22 cellular contexts compared by ENCODE assay signal in genomic region chr16:22671301-22672076, GRCh38.
DNase-seq lines count a peak whose midpoint lies in the region; ATAC-seq, FAIRE-seq and TF ChIP-seq lines count a peak whose summit lies in the region.
"Had no signal": no experiment of that assay in that cellular context is flagged by ENCODE, and none has a peak within 500 bp of the region (broad histone marks: within the 10 kb centered on the region; RNA-seq: fewer than 3 reads in every experiment).

No MANE protein-coding gene starts in this region.

- POLR2A ChIA-PET in OCI-LY7 (lab: Charles Lee), result interaction anchor here (0.5 to 0.6 kb wide), 3 partner anchors 378 to 1097 kb away, joined by 3 to 4 read pairs (median 4); no protein-coding TSS in a partner anchor
- POLR2A ChIA-PET in H1 (lab: Charles Lee; ENCODE audit: partially characterized antibody), result no interaction called here

- no peak overlapping the region for H3K56ac ChIP-seq in H1 (replicated peaks; ENCODE audit: insufficient read length, low read depth, low read length)

- no peak overlapping the region for H4K91ac ChIP-seq in H1 (replicated peaks; ENCODE audit: insufficient read length, low read length)

- H3K4ac ChIP-seq in H1 (replicated peaks; ENCODE audit: insufficient read length, low read depth, low read length), result no peak overlapping the region

- H3K4me3 ChIP-seq in GM23248 (no peak overlapping the region), OCI-LY7 (ENCODE audit: low read depth, low read length, poor library complexity, severe bottlenecking) (no peak overlapping the region), H1 (ENCODE audit: extremely low read depth in 1 of 4, insufficient read depth in 2 of 4, low read depth in 3 of 4, low read length in 4 of 4) (no peak overlapping the region), neural progenitor cell (no peak overlapping the region), prostate gland (no peak overlapping the region)
- H3K4me3 ChIP-seq: pancreas, uterus had no signal

- no peaks in the 10 kb centered on the region for H3K4me1 Mint-ChIP-seq in neural progenitor cell
- H3K4me1 Mint-ChIP-seq: CD14-positive monocyte; central memory CD8-positive, alpha-beta T cell; naive thymus-derived CD8-positive, alpha-beta T cell had no signal

- no peak overlapping the region for H2AK5ac ChIP-seq in H1 (ENCODE audit: low read depth, low read length)

- peaks cover 37% of the 10 kb centered on the region for H3K27me3 ChIP-seq in GM23248 (replicated peaks; ENCODE audit: insufficient read depth)
- H3K27me3 ChIP-seq in H1 (replicated peaks in 1 of 4; ENCODE audit: control insufficient read depth in 3 of 4, extremely low read depth in 1 of 4, insufficient read depth in 3 of 4, low read length in 3 of 4), result 0 out of 7 replicates have a peak, but pooled peaks cover 0 to 2% (median 0%) of the 10 kb centered on the region in 4 experiments
- no peaks in the 10 kb centered on the region for H3K27me3 ChIP-seq in neural progenitor cell
- no peaks in the 10 kb centered on the region for H3K27me3 ChIP-seq in prostate gland (replicated peaks; ENCODE audit: insufficient read depth)
- H3K27me3 ChIP-seq: pancreas, uterus had no signal

- H3K27ac ChIP-seq in GM23248, result no peak overlapping the region
- H3K27ac ChIP-seq in OCI-LY7 (ENCODE audit: low read depth, low read length, poor library complexity, severe bottlenecking), result no peak overlapping the region
- H3K27ac ChIP-seq in H1 (ENCODE audit: low read depth, low read length), result no peak overlapping the region
- H3K27ac ChIP-seq in neural progenitor cell, result no peak overlapping the region
- no peak overlapping the region for H3K27ac ChIP-seq in prostate gland
- H3K27ac ChIP-seq: pancreas, uterus had no signal

- H4K20me1 ChIP-seq in GM23248 (ENCODE audit: insufficient read depth) (no peaks in the 10 kb centered on the region), OCI-LY7 (ENCODE audit: insufficient read depth, low read length) (no peaks in the 10 kb centered on the region), H1 (replicated peaks in 1 of 2; ENCODE audit: control insufficient read depth in 1 of 2, insufficient read depth in 2 of 2, low read length in 2 of 2) (no peaks in the 10 kb centered on the region), neural progenitor cell (ENCODE audit: low read depth) (no peaks in the 10 kb centered on the region)

- in situ Hi-C loops in GM23248 (cut with MboI), result no loop called here

- H3F3A ChIP-seq in GM23248 (ENCODE audit: insufficient read depth) (no peaks in the 10 kb centered on the region), neural progenitor cell (ENCODE audit: low read depth) (peaks cover 3% of the 10 kb centered on the region)

- no peak overlapping the region for H3K18ac ChIP-seq in H1 (ENCODE audit: extremely low read depth, low read length)

- no peaks in the 10 kb centered on the region for H3K27me3 Mint-ChIP-seq in neural progenitor cell (ENCODE audit: insufficient read depth, low read depth)
- H3K27me3 Mint-ChIP-seq: central memory CD8-positive, alpha-beta T cell had no signal

- no peak overlapping the region for H2BK5ac ChIP-seq in H1 (ENCODE audit: low read depth, low read length)

- TF ChIP-seq RAD21 in H1 (IDR thresholded peaks at IDR 0.05 in 1 of 2, conservative IDR thresholded peaks at IDR 0.05 in 1 of 2; ENCODE audit: low read depth in 2 of 2, low read length in 2 of 2), result no peak

- no peak overlapping the region for H3K4me2 ChIP-seq in GM23248 (ENCODE audit: unreplicated experiment)
- no peak overlapping the region for H3K4me2 ChIP-seq in OCI-LY7 (ENCODE audit: low read length)
- 0 out of 4 replicates have a peak overlapping the region, but pooled peaks of 1 of the 2 experiments have one; percentile 25 for H3K4me2 ChIP-seq in H1 (ENCODE audit: insufficient read depth in 1 of 2, low read depth in 2 of 2, low read length in 2 of 2)
- no peak overlapping the region for H3K4me2 ChIP-seq in neural progenitor cell

- no peaks in the 10 kb centered on the region for H3K9me3 Mint-ChIP-seq in neural progenitor cell
- H3K9me3 Mint-ChIP-seq: activated naive CD4-positive, alpha-beta T cell treated with anti-CD3 and anti-CD28 coated beads for 36 hours; activated T-cell treated with anti-CD3 and anti-CD28 coated beads, Interleukin-2, amount 50 U/mL, for 72 hours; CD14-positive monocyte; central memory CD8-positive, alpha-beta T cell; naive thymus-derived CD8-positive, alpha-beta T cell had no signal

- no peaks in the 10 kb centered on the region for H3K36me3 Mint-ChIP-seq in neural progenitor cell
- H3K36me3 Mint-ChIP-seq: CD14-positive monocyte; naive thymus-derived CD8-positive, alpha-beta T cell had no signal

- no peak overlapping the region for H3K27ac Mint-ChIP-seq in neural progenitor cell
- H3K27ac Mint-ChIP-seq: activated naive CD4-positive, alpha-beta T cell treated with anti-CD3 and anti-CD28 coated beads for 36 hours; activated T-cell treated with anti-CD3 and anti-CD28 coated beads, Interleukin-2, amount 50 U/mL, for 72 hours; CD14-positive monocyte; naive thymus-derived CD8-positive, alpha-beta T cell had no signal

- no peak for ATAC-seq in GM21723 (IDR thresholded peaks at IDR 0.05; ENCODE audit: unreplicated experiment)
- ATAC-seq: left colon; naive thymus-derived CD8-positive, alpha-beta T cell; sciatic nerve had no signal

- TF ChIP-seq POLR2A in H1 (IDR thresholded peaks at IDR 0.05; ENCODE audit: control extremely low read depth in 1 of 2, low read depth in 2 of 2, low read length in 2 of 2) (no peak), prostate gland (IDR thresholded peaks at IDR 0.05) (no peak)

- no peak overlapping the region for H2AFZ ChIP-seq in GM23248
- H2AFZ ChIP-seq in OCI-LY7 (ENCODE audit: low read length), result peak overlapping the region; percentile 74; the same call in 1 of the 2 replicates
- no peak overlapping the region for H2AFZ ChIP-seq in H1 (ENCODE audit: low read length)
- peak overlapping the region; percentile 22 for H2AFZ ChIP-seq in neural progenitor cell (replicated peaks)

- H3K23me2 ChIP-seq in H1 (ENCODE audit: low read depth, low read length), result no peaks in the 10 kb centered on the region

- no peak overlapping the region for H2BK120ac ChIP-seq in H1 (replicated peaks; ENCODE audit: low read depth, low read length)

- H4K8ac ChIP-seq in H1 (ENCODE audit: extremely low read depth, insufficient read depth, low read length), result no peak overlapping the region

- H4K5ac ChIP-seq in H1 (ENCODE audit: insufficient read length, low read depth, low read length), result no peak overlapping the region

- no peak overlapping the region for H2BK15ac ChIP-seq in H1 (ENCODE audit: low read length)

- no peaks in the 10 kb centered on the region for H3K36me3 ChIP-seq in GM23248 (ENCODE audit: low read depth)
- no peaks in the 10 kb centered on the region for H3K36me3 ChIP-seq in OCI-LY7 (ENCODE audit: insufficient read depth, low read length)
- H3K36me3 ChIP-seq in H1 (ENCODE audit: control insufficient read depth in 2 of 4, insufficient read depth in 4 of 4, low read length in 3 of 4), result no peaks in the 10 kb centered on the region
- no peaks in the 10 kb centered on the region for H3K36me3 ChIP-seq in neural progenitor cell
- H3K36me3 ChIP-seq in prostate gland, result no peaks in the 10 kb centered on the region
- H3K36me3 ChIP-seq: pancreas, uterus had no signal

- no TSS peak for BruUV-seq in OCI-LY7 (replicated peaks; lab: Mats Ljungman, UMichigan)

- no peaks in the 10 kb centered on the region for H3K9me3 ChIP-seq in GM23248 (ENCODE audit: low read depth)
- no peaks in the 10 kb centered on the region for H3K9me3 ChIP-seq in OCI-LY7 (ENCODE audit: low read length)
- peaks cover 0 to 4% of the 10 kb centered on the region in 2 experiments; a peak in 1 of 4 replicates for H3K9me3 ChIP-seq in H1 (ENCODE audit: insufficient read depth in 2 of 2, low read depth in 1 of 2, low read length in 1 of 2)
- no peaks in the 10 kb centered on the region for H3K9me3 ChIP-seq in neural progenitor cell (ENCODE audit: low read depth)
- H3K9me3 ChIP-seq in prostate gland, result no peaks in the 10 kb centered on the region
- H3K9me3 ChIP-seq: pancreas, uterus had no signal

- H3K4me3 Mint-ChIP-seq in neural progenitor cell, result no peak overlapping the region
- H3K4me3 Mint-ChIP-seq: activated naive CD4-positive, alpha-beta T cell treated with anti-CD3 and anti-CD28 coated beads for 36 hours; activated T-cell treated with anti-CD3 and anti-CD28 coated beads, Interleukin-2, amount 50 U/mL, for 72 hours; CD14-positive monocyte; central memory CD8-positive, alpha-beta T cell; naive thymus-derived CD8-positive, alpha-beta T cell had no signal

- H2BK12ac ChIP-seq in H1 (ENCODE audit: low read depth, low read length), result peak overlapping the region; percentile 81; the same call in 1 of the 2 replicates

- FAIRE-seq in H1 (lab: Jason Lieb, UNC), result no peak
- FAIRE-seq: pancreas had no signal

- H3K9me2 ChIP-seq in GM23248 (ENCODE audit: insufficient read depth) (no peaks in the 10 kb centered on the region), OCI-LY7 (ENCODE audit: insufficient read depth, low read length) (no peaks in the 10 kb centered on the region)

- peak; percentile 47 for DNase-seq in GM23248
- DNase-seq in OCI-LY7 (ENCODE audit: low spot score), result no peak
- peak in 1 of 2 experiments; percentile 48 for DNase-seq in H1 (ENCODE audit: low read depth in 1 of 2, low spot score in 2 of 2)
- peak; percentile 47 for DNase-seq in neural progenitor cell (ENCODE audit: low spot score)
- no peak for DNase-seq in posterior cingulate gyrus
- DNase-seq in prostate gland (ENCODE audit: low spot score), result no peak
- no peak for DNase-seq in HK-2 (ENCODE audit: unreplicated experiment)
- DNase-seq: activated naive CD4-positive, alpha-beta T cell treated with anti-CD3 and anti-CD28 coated beads for 36 hours; GDM1; left colon; NCI-H1105 treated with DMSO at 0.1 percent for 48 hours; NCI-H226; NCI-H774; pancreas; T-helper 1 cell; uterus had no signal

- H3K14ac ChIP-seq in H1 (ENCODE audit: insufficient read length), result no peak overlapping the region

- H3K9ac ChIP-seq in GM23248, result no peak overlapping the region
- no peak overlapping the region for H3K9ac ChIP-seq in H1 (replicated peaks in 1 of 4; ENCODE audit: extremely low read depth in 1 of 4, low read depth in 3 of 4, low read length in 3 of 4)
- H3K9ac ChIP-seq in neural progenitor cell, result no peak overlapping the region

- H3K79me2 ChIP-seq in GM23248 (ENCODE audit: insufficient read depth) (no peaks in the 10 kb centered on the region), OCI-LY7 (ENCODE audit: insufficient read depth, low read depth, low read length) (no peaks in the 10 kb centered on the region), H1 (ENCODE audit: control insufficient read depth in 1 of 2, insufficient read depth in 2 of 2, low read length in 2 of 2) (no peaks in the 10 kb centered on the region), neural progenitor cell (ENCODE audit: low read depth) (no peaks in the 10 kb centered on the region)

- CTCF ChIA-PET in OCI-LY7 (lab: Charles Lee; ENCODE audit: unreplicated experiment), result no interaction called here
- CTCF ChIA-PET in H1 (lab: Charles Lee; ENCODE audit: partially characterized antibody), result interaction anchor here (0.7 to 1.2 kb wide), 3 partner anchors 8 to 692 kb away, joined by 3 read pairs; no protein-coding TSS in a partner anchor

- intact Hi-C loops in OCI-LY7 (cut with micrococcal nuclease; ENCODE audit: unreplicated experiment), result no loop called here
- intact Hi-C loops in posterior cingulate gyrus (cut with DNase I), result no loop called here
- intact Hi-C loops in prostate gland (cut with DNase I), result loop anchor here (10.0 kb wide), 5 partner anchors 277 to 1487 kb away; no protein-coding TSS in a partner anchor

- H2BK20ac ChIP-seq in H1 (ENCODE audit: low read length), result peak overlapping the region; percentile 88; the same call in 1 of the 2 replicates

- no peak for TF ChIP-seq CTCF in OCI-LY7 (conservative IDR thresholded peaks at IDR 0.05; ENCODE audit: low read length)
- TF ChIP-seq CTCF in H1 (IDR thresholded peaks at IDR 0.05; ENCODE audit: control extremely low read depth in 1 of 3, insufficient read depth in 1 of 3, low read depth in 1 of 3, low read length in 3 of 3), result 0 out of 4 replicates have a peak, but pooled peaks of 1 of the 3 experiments have one; percentile 20
- no peak for TF ChIP-seq CTCF in neural progenitor cell (IDR thresholded peaks at IDR 0.05)
- TF ChIP-seq CTCF in prostate gland (IDR thresholded peaks at IDR 0.05), result no peak

- TF ChIP-seq EP300 in H1 (IDR thresholded peaks at IDR 0.05; ENCODE audit: borderline replicate concordance in 1 of 2, low read depth in 2 of 2, low read length in 2 of 2), result no peak

- 44 to 45% methylated on average over 4 of the region's 4 CpGs for WGBS in GM23248 (ENCODE audit: low coverage in 1 of 2, low lambda C conversion rate in 2 of 2, missing lambda C conversion rate in 2 of 2), 2 experiments
- 90 to 100% methylated on average over 1 to 4 of the region's 4 CpGs for WGBS in H1 (ENCODE audit: extremely low coverage in 1 of 2, insufficient coverage in 1 of 2, insufficient read length in 1 of 2, insufficient replicate concordance in 2 of 2, low coverage in 1 of 2, low lambda C conversion rate in 2 of 2, missing lambda C conversion rate in 1 of 2), 2 experiments
- 79% methylated on average over 4 of the region's 4 CpGs for WGBS in prostate gland

- no peak overlapping the region for H3K23ac ChIP-seq in H1 (ENCODE audit: insufficient read length)

- no peaks in the 10 kb centered on the region for H3K4me1 ChIP-seq in GM23248 (ENCODE audit: insufficient read depth)
- H3K4me1 ChIP-seq in OCI-LY7 (ENCODE audit: insufficient read depth, low read length, poor library complexity, severe bottlenecking), result peaks cover 9% of the 10 kb centered on the region
- peaks cover 0 to 6% (median 1%) of the 10 kb centered on the region in 4 experiments; a peak in 2 of 7 replicates for H3K4me1 ChIP-seq in H1 (replicated peaks in 1 of 4; ENCODE audit: control insufficient read depth in 3 of 4, insufficient read depth in 4 of 4, low read length in 3 of 4)
- H3K4me1 ChIP-seq in neural progenitor cell, result peaks cover 12% of the 10 kb centered on the region
- H3K4me1 ChIP-seq in prostate gland (replicated peaks), result no peaks in the 10 kb centered on the region
- H3K4me1 ChIP-seq: pancreas, uterus had no signal

- H3K79me1 ChIP-seq in H1 (ENCODE audit: low read depth, low read length), result no peaks in the 10 kb centered on the region

Comparison
In these comparisons a context has a peak if more than half of its experiments do, and no peak if none do; other contexts are left out.
1. DNase-seq: peak in GM23248 (single experiment) and neural progenitor cell (single experiment); none in OCI-LY7 (single experiment), posterior cingulate gyrus (0 of 10), prostate gland (single experiment) and HK-2 (single experiment).
2. H2AFZ ChIP-seq: peak in OCI-LY7 (single experiment) and neural progenitor cell (single experiment); none in GM23248 (single experiment) and H1 (single experiment).